17 cellular contexts compared by ENCODE assay signal in the genomic region with DNA sequence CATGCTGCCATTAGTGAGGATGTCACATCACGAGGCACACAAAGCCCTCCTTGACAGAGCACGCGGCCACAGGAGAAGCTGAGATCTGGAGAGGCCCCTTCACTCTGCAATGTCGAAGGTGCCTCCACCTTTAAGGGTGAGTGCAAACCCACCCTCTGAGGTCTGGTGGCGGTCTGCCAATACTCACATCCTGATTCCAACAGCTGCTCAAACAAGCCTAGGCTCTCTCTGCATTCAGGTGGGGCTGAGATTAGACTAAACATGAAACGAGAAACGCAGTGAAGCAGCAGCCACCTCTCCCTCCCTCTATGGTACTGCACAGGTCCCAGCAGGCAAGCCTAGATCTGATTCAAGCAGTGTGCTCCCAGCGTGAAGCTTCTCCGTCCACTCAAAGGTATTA.
A peak's percentile ranks its signal among the peaks of the same experiment; 100 is the strongest.
DNase-seq lines count a peak whose midpoint lies in the region; ATAC-seq and TF ChIP-seq lines count a peak whose summit lies in the region.
"Had no signal": no experiment of that assay in that cellular context is flagged by ENCODE, and none has a peak within 500 bp of the region (broad histone marks: within the 10 kb centered on the region; RNA-seq: fewer than 3 reads in every experiment).

No MANE protein-coding gene starts in this region.

- H3K4me2 ChIP-seq in BLaER1 (peak overlapping the region; percentile 71), osteoblast (ENCODE audit: insufficient read depth, low read length) (no peak overlapping the region)

- H3K27me3 ChIP-seq in BLaER1 (no peaks in the 10 kb centered on the region), osteoblast (ENCODE audit: insufficient read depth, low read length) (no peaks in the 10 kb centered on the region)

- H3K9me3 ChIP-seq in BLaER1 (no peaks in the 10 kb centered on the region), osteoblast (ENCODE audit: low read depth, low read length) (no peaks in the 10 kb centered on the region), mucosa of descending colon (no peaks in the 10 kb centered on the region)
- H3K9me3 ChIP-seq: Caco-2, HAP-1 had no signal

- H3K9ac ChIP-seq in BLaER1 = no peak overlapping the region

- H3K4me3 ChIP-seq in BLaER1 = no peak overlapping the region
- H3K4me3 ChIP-seq in osteoblast (ENCODE audit: insufficient read depth, low read length) = no peak overlapping the region
- no peak overlapping the region for H3K4me3 ChIP-seq in mucosa of descending colon
- H3K4me3 ChIP-seq: HAP-1 had no signal

- ATAC-seq in mucosa of descending colon = no peak
- ATAC-seq: PC-3 had no signal

- H2AFZ ChIP-seq in osteoblast (ENCODE audit: low read length) = no peak overlapping the region

- H4K20me1 ChIP-seq in BLaER1 (no peaks in the 10 kb centered on the region), osteoblast (ENCODE audit: insufficient read depth, low read length) (no peaks in the 10 kb centered on the region)

- H3K4me1 ChIP-seq in BLaER1 (peaks cover 72% of the 10 kb centered on the region), osteoblast (ENCODE audit: insufficient read depth, low read length) (no peaks in the 10 kb centered on the region), mucosa of descending colon (ENCODE audit: low read depth) (no peaks in the 10 kb centered on the region)
- H3K4me1 ChIP-seq: Caco-2, HAP-1 had no signal

- no peaks in the 10 kb centered on the region for H3K79me2 ChIP-seq in osteoblast (ENCODE audit: insufficient read depth, low read length)

- DNase-seq in DMS79 treated with DMSO at 0.1 percent for 48 hours (lab: John Stamatoyannopoulos, UW) (peak; percentile 68), NCI-H345 (lab: John Stamatoyannopoulos, UW) (peak; percentile 84), osteoblast (ENCODE audit: insufficient read length, low spot score, missing footprints) (peak; percentile 62), mucosa of descending colon (no peak), SHP77 treated with DMSO at 0.1 percent for 48 hours (lab: John Stamatoyannopoulos, UW) (no peak), NCI-H748 treated with DMSO at 0.1 percent for 48 hours (lab: John Stamatoyannopoulos, UW) (no peak)
- DNase-seq: Caco-2; CD4-positive, CD25-positive, alpha-beta regulatory T cell; DMS53; NCI-H1417 treated with DMSO at 0.1 percent for 48 hours; NCI-H2081 treated with DMSO at 0.1 percent for 48 hours; NCI-H524 treated with DMSO at 0.1 percent for 48 hours; PC-3; SW 1271 had no signal

- H3K36me3 ChIP-seq in BLaER1 = peaks cover 69% of the 10 kb centered on the region
- H3K36me3 ChIP-seq in osteoblast (ENCODE audit: insufficient read depth, low read length) = no peaks in the 10 kb centered on the region
- H3K36me3 ChIP-seq in mucosa of descending colon (ENCODE audit: low read depth) = no peaks in the 10 kb centered on the region
- H3K36me3 ChIP-seq: HAP-1 had no signal

- H3K27ac ChIP-seq in BLaER1 (peak overlapping the region; percentile 29), osteoblast (ENCODE audit: low read depth, low read length) (no peak overlapping the region)
- H3K27ac ChIP-seq: HL-60 had no signal

- intact Hi-C loops in mucosa of descending colon (cut with DNase I, micrococcal nuclease) = no loop called here

- no peak for TF ChIP-seq CTCF in osteoblast (IDR thresholded peaks at IDR 0.05; ENCODE audit: extremely low read depth, low read depth, low read length)
- TF ChIP-seq CTCF in mucosa of descending colon (IDR thresholded peaks at IDR 0.05) = no peak

Comparison
In these comparisons a context has a peak if more than half of its experiments do, and no peak if none do; other contexts are left out.
1. DNase-seq: peak in DMS79 treated with DMSO at 0.1 percent for 48 hours (single experiment), NCI-H345 (single experiment) and osteoblast (single experiment); none in mucosa of descending colon (0 of 3), SHP77 treated with DMSO at 0.1 percent for 48 hours (single experiment) and NCI-H748 treated with DMSO at 0.1 percent for 48 hours (single experiment).